In the genomic region with DNA sequence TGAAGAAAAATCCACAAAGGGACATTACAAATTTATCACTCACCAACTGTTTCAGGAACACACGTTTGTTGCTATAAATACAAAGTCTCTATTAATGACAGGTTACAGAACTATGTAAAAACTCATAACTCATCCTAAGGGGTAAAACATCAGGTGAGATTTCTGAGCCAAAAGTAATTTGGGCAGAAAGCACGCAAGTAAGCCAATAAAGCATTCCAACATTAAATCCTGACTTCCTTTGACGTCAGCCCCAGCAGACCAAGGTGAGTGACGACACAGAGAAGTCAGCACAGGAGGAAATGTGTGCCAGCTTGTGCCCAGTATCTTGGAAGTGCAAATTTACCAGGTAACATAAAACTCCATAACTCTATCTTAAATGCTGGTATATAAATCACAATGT, we compare ENCODE assay signal across 22 cellular contexts.
"Had no signal": no experiment of that assay in that cellular context is flagged by ENCODE, and none has a peak within 500 bp of the region (broad histone marks: within the 10 kb centered on the region; RNA-seq: fewer than 3 reads in every experiment).

No MANE protein-coding gene starts in this region.

- H3K36me3 ChIP-seq: ovary, WERI-Rb-1 had no signal

- ATAC-seq: activated naive CD4-positive, alpha-beta T cell treated with anti-CD3 and anti-CD28 coated beads, Interleukin-2, amount 50 U/mL, for 72 hours; effector memory CD8-positive, alpha-beta T cell; naive thymus-derived CD8-positive, alpha-beta T cell; sciatic nerve; stimulated activated memory B cell treated with anti-CD40 and anti-IgM and Interleukin-4, amounts not matched to agents 10 μg/mL and 1 μg/mL and 100 μg/mL, for 72 hours had no signal

- H3K4me3 ChIP-seq: ovary, smooth muscle cell, testis had no signal

- DNase-seq: activated CD4-positive, alpha-beta T cell treated with anti-CD3 and anti-CD28 coated beads for 1 hour; activated CD8-positive, alpha-beta memory T cell treated with anti-CD3 and anti-CD28 coated beads for 24 hours; activated CD8-positive, alpha-beta memory T cell treated with anti-CD3 and anti-CD28 coated beads, Interleukin-2, amount 50 U/mL, for 48 hours; activated gamma-delta T cell; activated T-cell treated with anti-CD3 and anti-CD28 coated beads, Interleukin-2, amount 50 U/mL, for 48 hours; amniotic stem cell; caudate nucleus; effector memory CD8-positive, alpha-beta T cell; foreskin fibroblast; head of caudate nucleus; kidney glomerular epithelial cell; mesenchymal stem cell; naive thymus-derived CD8-positive, alpha-beta T cell; ovary; stimulated activated CD4-positive, alpha-beta T cell treated with anti-CD3 and anti-CD28 coated beads, Interleukin-4, amount 100 ng/mL, for 4 hours; SW 1271; testis; WERI-Rb-1 had no signal

- H3K9me3 ChIP-seq: ovary, testis had no signal

- H3K27ac Mint-ChIP-seq: activated naive CD4-positive, alpha-beta T cell treated with anti-CD3 and anti-CD28 coated beads, Interleukin-2, amount 50 U/mL, for 72 hours; effector memory CD8-positive, alpha-beta T cell; stimulated activated memory B cell treated with anti-CD40 and anti-IgM and Interleukin-4, amounts not matched to agents 10 μg/mL and 1 μg/mL and 100 μg/mL, for 72 hours had no signal

- H3K4me3 Mint-ChIP-seq: effector memory CD8-positive, alpha-beta T cell; naive thymus-derived CD8-positive, alpha-beta T cell; stimulated activated memory B cell treated with anti-CD40 and anti-IgM and Interleukin-4, amounts not matched to agents 10 μg/mL and 1 μg/mL and 100 μg/mL, for 72 hours had no signal

- H3K4me2 ChIP-seq: smooth muscle cell had no signal

- H3K27me3 ChIP-seq: ovary, testis had no signal

- H3K27me3 Mint-ChIP-seq: effector memory CD8-positive, alpha-beta T cell; naive thymus-derived CD8-positive, alpha-beta T cell; stimulated activated memory B cell treated with anti-CD40 and anti-IgM and Interleukin-4, amounts not matched to agents 10 μg/mL and 1 μg/mL and 100 μg/mL, for 72 hours had no signal

- H3K27ac ChIP-seq: ovary, testis, WERI-Rb-1 had no signal

- H3K4me1 ChIP-seq: testis had no signal
